8 cellular contexts compared by ENCODE assay signal in the genomic region with DNA sequence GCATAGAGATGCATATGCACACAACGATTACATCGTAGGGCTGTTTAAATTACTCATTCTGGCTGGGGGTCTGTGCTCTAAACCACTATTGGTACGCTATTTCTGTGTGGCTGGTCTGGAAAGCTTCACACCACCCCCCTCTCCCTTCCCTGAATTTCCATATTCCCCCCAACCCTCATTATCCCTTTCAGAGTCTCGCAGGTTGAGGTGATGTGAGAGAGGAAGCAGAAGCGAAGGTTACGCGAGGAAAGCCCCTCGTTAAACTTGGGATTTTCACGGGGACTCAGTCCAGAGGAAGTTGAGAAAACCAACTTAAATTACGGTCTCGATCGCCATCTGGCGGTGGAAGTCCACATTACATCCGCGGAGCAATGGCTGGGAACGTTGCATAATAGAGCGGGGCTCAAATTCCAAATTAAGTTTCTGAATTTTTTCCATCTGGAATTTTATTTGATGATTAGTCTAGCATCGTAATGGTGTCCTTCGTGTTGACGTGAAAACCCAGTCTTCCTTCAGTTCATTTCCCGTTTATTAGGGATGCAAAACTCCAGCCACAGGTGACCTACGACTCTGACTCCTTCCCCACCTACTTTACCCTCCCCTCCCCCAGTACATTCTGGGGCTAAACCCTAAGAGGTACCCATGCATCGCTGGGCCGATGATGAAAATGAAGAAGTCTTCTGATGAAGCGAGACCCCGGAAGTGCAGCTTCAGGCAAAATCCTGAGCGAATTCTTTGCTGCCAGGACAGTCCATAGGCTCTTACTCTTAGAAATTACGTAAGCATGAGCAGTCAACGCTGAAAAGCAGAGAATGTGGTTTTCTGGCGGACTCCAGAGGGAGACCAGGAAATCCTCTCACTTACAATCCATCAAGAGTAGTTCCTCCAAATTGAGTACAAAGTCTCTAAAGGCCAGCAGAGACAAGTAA. TPM values are rescaled to one million over a fixed set of nuclear protein-coding genes. Genes with fewer than 3 reads are reported as not detected.
A peak's percentile ranks its signal among the peaks of the same experiment; 100 is the strongest.
DNase-seq lines count a peak whose midpoint lies in the region; ATAC-seq and TF ChIP-seq lines count a peak whose summit lies in the region.

No MANE protein-coding gene starts in this region.

- WGBS in ovary, 3 donors, result 10 to 14% (median 12%) methylated on average over 30 of the region's 30 CpGs
- 6% methylated on average over 30 of the region's 30 CpGs for WGBS in thymus

- TF ChIP-seq POLR2A in ovary (IDR thresholded peaks at IDR 0.05), result no peak

- no peak for ATAC-seq in HG02798 (IDR thresholded peaks at IDR 0.05; ENCODE audit: poor library complexity, unreplicated experiment)

- DNase-seq in DMS 273 treated with DMSO at 0.1 percent for 48 hours (lab: John Stamatoyannopoulos, UW), result peak; percentile 11
- peak; percentile 39 for DNase-seq in SK-N-MC (ENCODE audit: low read depth, low spot score)
- peak; percentile 77 for DNase-seq in activated naive CD4-positive, alpha-beta T cell treated with anti-CD3 and anti-CD28 coated beads, Interleukin-2, amount 50 U/mL, for 16 hours
- peak; percentile 7 to 92 (median 84) for DNase-seq in head of caudate nucleus
- peak; percentile 47 to 85 (median 83) for DNase-seq in ovary

- H3K27me3 ChIP-seq in HUES48 (ENCODE audit: control insufficient read depth, insufficient read depth, low read length), result no peaks in the 10 kb centered on the region
- H3K27me3 ChIP-seq in ovary, result no peaks in the 10 kb centered on the region
- no peaks in the 10 kb centered on the region for H3K27me3 ChIP-seq in thymus (ENCODE audit: control insufficient read depth, insufficient read depth)

- intact Hi-C loops in head of caudate nucleus (cut with DNase I), result no loop called here
- intact Hi-C loops in ovary (cut with DNase I), result loop anchor here in 3 of 4 donors (5.0 to 10.0 kb wide), 2 partner anchors 382 to 1820 kb away; no protein-coding TSS in a partner anchor

- H3K9ac ChIP-seq in HUES48 (ENCODE audit: low read depth, low read length) (peak overlapping the region; percentile 49; the same call in 1 of the 2 replicates), SK-N-MC (ENCODE audit: insufficient read length) (peak overlapping the region; percentile 57)

- H3K9me3 ChIP-seq in HUES48 (ENCODE audit: control insufficient read depth, insufficient read depth, low read length) (peaks cover 6% of the 10 kb centered on the region; the same call in 1 of the 2 replicates), SK-N-MC (ENCODE audit: low read depth, low read length) (no peaks in the 10 kb centered on the region), ovary (no peaks in the 10 kb centered on the region), thymus (ENCODE audit: control insufficient read depth) (no peaks in the 10 kb centered on the region)

- no peak for TF ChIP-seq EP300 in ovary (IDR thresholded peaks at IDR 0.05)

- H3K36me3 ChIP-seq in HUES48 (ENCODE audit: control insufficient read depth, insufficient read depth, low read length) (no peaks in the 10 kb centered on the region), SK-N-MC (ENCODE audit: insufficient read depth, low read length) (no peaks in the 10 kb centered on the region), ovary (no peaks in the 10 kb centered on the region), thymus (ENCODE audit: control insufficient read depth, insufficient read depth) (no peaks in the 10 kb centered on the region)

- H3K27ac ChIP-seq in HUES48 (ENCODE audit: low read depth, low read length), result no peak overlapping the region
- H3K27ac ChIP-seq in SK-N-MC, result no peak overlapping the region
- H3K27ac ChIP-seq in ovary, result no peak overlapping the region
- H3K27ac ChIP-seq in thymus (ENCODE audit: low read depth), result no peak overlapping the region

- peaks cover 8% of the 10 kb centered on the region for H3K4me1 ChIP-seq in HUES48 (ENCODE audit: control insufficient read depth, insufficient read depth, low read length)
- no peaks in the 10 kb centered on the region for H3K4me1 ChIP-seq in ovary (ENCODE audit: insufficient read depth)
- peaks cover 3% of the 10 kb centered on the region for H3K4me1 ChIP-seq in thymus (ENCODE audit: control insufficient read depth, insufficient read depth, low read length)

- TF ChIP-seq CTCF in ovary (IDR thresholded peaks at IDR 0.05), result peak; percentile 64 to 88 (median 83)

- H3K4me3 ChIP-seq in HUES48 (ENCODE audit: low read depth, low read length), result peak overlapping the region; percentile 61
- peak overlapping the region; percentile 78 for H3K4me3 ChIP-seq in SK-N-MC
- no peak overlapping the region for H3K4me3 ChIP-seq in ovary
- peak overlapping the region; percentile 10 for H3K4me3 ChIP-seq in thymus (ENCODE audit: low read length)

RNA-seq across cellular contexts. Expression of a gene that starts 19.7 kb away (rescaled TPM):
- 1 to 10 TPM in 2 of 7 donors, under 1 TPM in 4, not detected in 1; 0.28 to 4.6 (median 0.73) TPM for total RNA-seq in ovary
- 1 to 10 TPM in 1 of 2 donors, under 1 TPM in 1; 0.24 to 1.6 TPM for polyA plus RNA-seq in ovary
- 40.1 TPM for polyA plus RNA-seq in thymus

RNA-seq across cellular contexts. Expression of a gene that starts 33.8 kb away (rescaled TPM):
- 1 to 10 TPM in 2 of 7 donors, under 1 TPM in 3, not detected in 2; 0.33 to 3.7 (median 0.66) TPM for total RNA-seq in ovary
- polyA plus RNA-seq in ovary, result 1 to 10 TPM in 1 of 2 donors, not detected in 1; 3.1 TPM
- 12.2 TPM for polyA plus RNA-seq in thymus

RNA-seq across cellular contexts. Expression of a gene that starts 41.4 kb away (rescaled TPM):
- 10 to 100 TPM in 6 of 7 donors, 1 to 10 TPM in 1; 8.9 to 23.8 (median 18.6) TPM for total RNA-seq in ovary
- polyA plus RNA-seq in ovary (10 to 100 TPM; 13.9 to 16.5 TPM), thymus (39.8 TPM)

RNA-seq across cellular contexts. Expression of a gene that starts 46.7 kb away (rescaled TPM):
- 10 to 100 TPM; 28.9 to 44.8 (median 36.0) TPM for total RNA-seq in ovary
- polyA plus RNA-seq in ovary (100 to 1,000 TPM in 1 of 2 donors, 10 to 100 TPM in 1; 62.2 to 103 TPM), thymus (177 TPM)

RNA-seq across cellular contexts. Expression of a gene that starts 55.9 kb away (rescaled TPM):
- 1 to 10 TPM in 2 of 7 donors, under 1 TPM in 2, not detected in 3; 0.66 to 4.4 (median 1.2) TPM for total RNA-seq in ovary
- 10 to 100 TPM in 1 of 2 donors, not detected in 1; 29.3 TPM for polyA plus RNA-seq in ovary
- polyA plus RNA-seq in thymus, result 3.7 TPM

Comparison
In these comparisons a context has a peak if more than half of its experiments do, and no peak if none do; other contexts are left out.
1. DNase-seq: peak in every context shown above with its lines; median percentile 84 in head of caudate nucleus; 83 in ovary; 77 in activated naive CD4-positive, alpha-beta T cell treated with anti-CD3 and anti-CD28 coated beads, Interleukin-2, amount 50 U/mL, for 16 hours; 39 in SK-N-MC; 11 in DMS 273 treated with DMSO at 0.1 percent for 48 hours.
2. RNA of a gene that starts 19.7 kb away (polyA plus RNA-seq): 40.1 TPM in thymus (single experiment); 0.24 to 1.6 TPM in ovary; every median in the first group is over 10 times any median in the second.